ENCODE assay signal across 1 cellular context in the genomic region with DNA sequence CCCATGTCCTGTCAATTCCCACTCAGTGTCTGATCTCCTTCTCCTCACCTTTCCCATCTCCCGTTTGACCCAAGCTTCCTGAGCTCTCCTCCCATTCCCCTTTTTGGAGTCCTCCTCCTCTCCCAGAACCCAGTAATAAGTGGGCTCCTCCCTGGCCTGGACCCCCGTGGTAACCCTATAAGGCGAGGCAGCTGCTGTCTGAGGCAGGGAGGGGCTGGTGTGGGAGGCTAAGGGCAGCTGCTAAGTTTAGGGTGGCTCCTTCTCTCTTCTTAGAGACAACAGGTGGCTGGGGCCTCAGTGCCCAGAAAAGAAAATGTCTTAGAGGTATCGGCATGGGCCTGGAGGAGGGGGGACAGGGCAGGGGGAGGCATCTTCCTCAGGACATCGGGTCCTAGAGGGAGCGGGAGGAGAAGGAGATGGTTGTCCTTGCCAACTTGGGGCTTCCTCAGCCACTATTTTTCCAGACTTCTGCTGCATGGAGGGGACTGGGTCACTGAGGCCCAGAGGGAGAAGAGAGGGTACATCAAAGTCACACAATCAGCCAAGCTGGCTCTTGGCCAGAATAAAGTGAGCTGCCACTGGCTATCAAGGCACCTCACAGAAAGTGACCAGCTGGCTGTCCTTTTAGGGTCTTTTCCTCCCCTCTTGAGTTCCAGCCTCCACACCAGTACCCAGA.
TF ChIP-seq lines count a peak whose summit lies in the region.

No MANE protein-coding gene starts in this region.

TF ChIP-seq in H1, 55 proteins besides CTCF, POLR2A, EP300 and RAD21:
- TF ChIP-seq SP1 (IDR thresholded peaks at IDR 0.05; ENCODE audit: low read depth, low read length) (no peak), GTF2F1 (IDR thresholded peaks at IDR 0.05; ENCODE audit: borderline replicate concordance, low read depth, low read length) (no peak), E2F6 (IDR thresholded peaks at IDR 0.05) (no peak), ASH2L (IDR thresholded peaks at IDR 0.05; ENCODE audit: low read length) (no peak), CHD2 (IDR thresholded peaks at IDR 0.05; ENCODE audit: low read length) (no peak), KDM5A (IDR thresholded peaks at IDR 0.05; ENCODE audit: low read length) (no peak), ZNF274 (IDR thresholded peaks at IDR 0.05; ENCODE audit: borderline replicate concordance, extremely low read depth, low read length) (no peak)
